ENCODE assay signal across 31 cellular contexts in genomic region chr9:14715102-14715501, GRCh38. TPM values are rescaled to one million over a fixed set of nuclear protein-coding genes. Genes with fewer than 3 reads are reported as not detected.
"Had no signal": no experiment of that assay in that cellular context is flagged by ENCODE, and none has a peak within 500 bp of the region (broad histone marks: within the 10 kb centered on the region; RNA-seq: fewer than 3 reads in every experiment).

No MANE protein-coding gene starts in this region.

- H3K9me3 ChIP-seq: colonic mucosa, left lung, lower lobe of right lung, mucosa of descending colon, transverse colon, uterus had no signal

- H3K4me1 Mint-ChIP-seq: activated CD4-positive, alpha-beta T cell treated with anti-CD3 and anti-CD28 coated beads, Interleukin-2, amount 10 ng/mL, durations not matched to agents 7 days and 5 days; activated T-helper 17 cell treated with anti-CD3 and anti-CD28 coated beads, Interleukin-2, amount 50 U/mL, for 72 hours; T-helper 17 cell had no signal

- H3K4me1 ChIP-seq: colonic mucosa, heart left ventricle, left lung, lower lobe of right lung, spleen, transverse colon, uterus had no signal

- H3K27ac ChIP-seq: colonic mucosa, dorsolateral prefrontal cortex, heart left ventricle, left lung, lower lobe of right lung, spleen, transverse colon, uterus had no signal

- H3K4me3 ChIP-seq: colonic mucosa, dorsolateral prefrontal cortex, heart left ventricle, left lung, lower lobe of right lung, mucosa of descending colon, spleen, transverse colon, uterus had no signal

- DNase-seq: activated CD4-positive, alpha-beta T cell treated with anti-CD3 and anti-CD28 coated beads, Interleukin-2, amount 10 ng/mL, durations not matched to agents 7 days and 5 days; activated CD4-positive, CD25-positive, alpha-beta regulatory T cell treated with anti-CD3 and anti-CD28 coated beads, Interleukin-2, amount 50 U/mL, for 72 hours; activated CD8-positive, alpha-beta T cell treated with anti-CD3 and anti-CD28 coated beads for 36 hours; activated gamma-delta T cell treated with Interleukin-2 at 50 U/mL for 16 hours; activated naive CD4-positive, alpha-beta T cell treated with anti-CD3 and anti-CD28 coated beads, Interleukin-2, amount 50 U/mL, for 16 hours; activated T-cell treated with anti-CD3 and anti-CD28 coated beads, Interleukin-2, amount 50 U/mL, for 4 hours; amygdala; colonic mucosa; dorsolateral prefrontal cortex; effector memory CD4-positive, alpha-beta T cell; foreskin fibroblast; heart left ventricle; hypothalamus; immature natural killer cell; left lung; lower lobe of right lung; mesenchymal stem cell; mucosa of descending colon; right cardiac atrium; spleen; stimulated activated naive CD4-positive, alpha-beta T cell; T-helper 17 cell; T1000; transverse colon; uterus had no signal

- H3K9me3 Mint-ChIP-seq: activated CD8-positive, alpha-beta T cell treated with anti-CD3 and anti-CD28 coated beads for 36 hours; activated T-helper 17 cell treated with anti-CD3 and anti-CD28 coated beads, Interleukin-2, amount 50 U/mL, for 72 hours had no signal

- H3K4me3 Mint-ChIP-seq: activated CD4-positive, alpha-beta T cell treated with anti-CD3 and anti-CD28 coated beads, Interleukin-2, amount 10 ng/mL, durations not matched to agents 7 days and 5 days; activated CD8-positive, alpha-beta T cell treated with anti-CD3 and anti-CD28 coated beads for 36 hours; activated T-cell treated with anti-CD3 and anti-CD28 coated beads, Interleukin-2, amount 50 U/mL, for 4 hours; activated T-helper 17 cell treated with anti-CD3 and anti-CD28 coated beads, Interleukin-2, amount 50 U/mL, for 72 hours; immature natural killer cell; natural killer cell treated with Interleukin-12 subunit alpha and Interleukin-12 subunit beta and Interleukin-15 and Interleukin-18, amount 100 ng/mL, for 72 hours; T-helper 17 cell had no signal

- H3K27ac Mint-ChIP-seq: activated CD4-positive, alpha-beta T cell treated with anti-CD3 and anti-CD28 coated beads, Interleukin-2, amount 10 ng/mL, durations not matched to agents 7 days and 5 days; activated CD8-positive, alpha-beta T cell treated with anti-CD3 and anti-CD28 coated beads for 36 hours; activated T-helper 17 cell treated with anti-CD3 and anti-CD28 coated beads, Interleukin-2, amount 50 U/mL, for 72 hours; immature natural killer cell; natural killer cell treated with Interleukin-12 subunit alpha and Interleukin-12 subunit beta and Interleukin-15 and Interleukin-18, amount 100 ng/mL, for 72 hours; T-helper 17 cell had no signal

- H3K36me3 ChIP-seq: colonic mucosa, heart left ventricle, left lung, lower lobe of right lung, spleen, transverse colon, uterus had no signal

- H3K27me3 ChIP-seq: colonic mucosa, transverse colon, uterus had no signal

RNA-seq across cellular contexts. Expression of gene CER1, which starts 7.4 kb away (rescaled TPM):
- total RNA-seq: activated CD4-positive, alpha-beta T cell treated with anti-CD3 and anti-CD28 coated beads, Interleukin-2, amount 10 ng/mL, durations not matched to agents 7 days and 5 days; activated CD8-positive, alpha-beta T cell treated with anti-CD3 and anti-CD28 coated beads for 36 hours; activated T-cell treated with anti-CD3 and anti-CD28 coated beads, Interleukin-2, amount 50 U/mL, for 4 hours; activated T-helper 17 cell treated with anti-CD3 and anti-CD28 coated beads, Interleukin-2, amount 50 U/mL, for 72 hours; colonic mucosa; esophagus mucosa; heart left ventricle; left lung; lower lobe of right lung; myocyte; natural killer cell treated with Interleukin-12 subunit alpha and Interleukin-12 subunit beta and Interleukin-15 and Interleukin-18, amount 100 ng/mL, for 72 hours; pulmonary artery endothelial cell; right cardiac atrium; spleen; T-helper 17 cell; temporal lobe had no signal
- polyA plus RNA-seq: heart left ventricle, immature natural killer cell, right cardiac atrium, spleen had no signal
